ENCODE assay signal across 22 cellular contexts in genomic region chr5:155676967-155677366, GRCh38.
DNase-seq lines count a peak whose midpoint lies in the region; ATAC-seq and TF ChIP-seq lines count a peak whose summit lies in the region.
"Had no signal": no experiment of that assay in that cellular context is flagged by ENCODE, and none has a peak within 500 bp of the region (broad histone marks: within the 10 kb centered on the region; RNA-seq: fewer than 3 reads in every experiment).

No MANE protein-coding gene starts in this region.

- peaks cover 1% of the 10 kb centered on the region for H3K27me3 Mint-ChIP-seq in glutamatergic neuron (ENCODE audit: unreplicated experiment)
- H3K27me3 Mint-ChIP-seq: activated B cell treated with CpG ODN at 0.5 μM for 24 hours had no signal

- peak; percentile 80 for ATAC-seq in GM18519 (IDR thresholded peaks at IDR 0.05; ENCODE audit: low FRiP score, unreplicated experiment)
- ATAC-seq in GM21390 (IDR thresholded peaks at IDR 0.05; ENCODE audit: unreplicated experiment) = peak; percentile 79
- peak; percentile 94 for ATAC-seq in HG02884 (IDR thresholded peaks at IDR 0.05; ENCODE audit: unreplicated experiment)
- peak; percentile 81 for ATAC-seq in HG03565 (IDR thresholded peaks at IDR 0.05; ENCODE audit: unreplicated experiment)
- ATAC-seq in GM19463 (IDR thresholded peaks at IDR 0.05; ENCODE audit: unreplicated experiment) = no peak
- ATAC-seq in GM21528 (IDR thresholded peaks at IDR 0.05; ENCODE audit: low FRiP score, unreplicated experiment) = no peak
- ATAC-seq: GM23338 had no signal

- no peak overlapping the region for H3K27ac Mint-ChIP-seq in glutamatergic neuron (ENCODE audit: unreplicated experiment)
- H3K27ac Mint-ChIP-seq: activated B cell treated with CpG ODN at 0.5 μM for 24 hours; activated CD4-positive, alpha-beta memory T cell treated with anti-CD3 and anti-CD28 coated beads for 36 hours; GM23338; HFFc6; nephron progenitor cell; type B pancreatic cell had no signal

- no peaks in the 10 kb centered on the region for H3K4me1 Mint-ChIP-seq in glutamatergic neuron (ENCODE audit: low read depth, unreplicated experiment)
- H3K4me1 Mint-ChIP-seq: activated B cell treated with CpG ODN at 0.5 μM for 24 hours, GM23338, nephron progenitor cell had no signal

- DNase-seq in glutamatergic neuron = no peak
- DNase-seq in foreskin melanocyte = no peak
- DNase-seq: activated B cell treated with CpG ODN at 0.5 μM for 24 hours; activated CD4-positive, alpha-beta memory T cell treated with anti-CD3 and anti-CD28 coated beads for 36 hours; activated effector memory CD4-positive, alpha-beta T cell treated with anti-CD3 and anti-CD28 coated beads, Interleukin-2, amount 50 U/mL, for 16 hours; cerebellar nuclear complex; GF-D8; HFFc6; KG1; NCI-H2171; NCI-H510A treated with DMSO at 0.1 percent for 48 hours; nephron progenitor cell; ovary; Peyer's patch had no signal

- TF ChIP-seq CTCF in glutamatergic neuron (IDR thresholded peaks at IDR 0.05; ENCODE audit: partially characterized antibody, unreplicated experiment) = no peak

- no peaks in the 10 kb centered on the region for H3K36me3 Mint-ChIP-seq in glutamatergic neuron (ENCODE audit: unreplicated experiment)
- H3K36me3 Mint-ChIP-seq: activated CD4-positive, alpha-beta memory T cell treated with anti-CD3 and anti-CD28 coated beads for 36 hours; type B pancreatic cell had no signal

- H3K4me3 Mint-ChIP-seq in glutamatergic neuron (ENCODE audit: unreplicated experiment) = no peak overlapping the region
- H3K4me3 Mint-ChIP-seq: activated B cell treated with CpG ODN at 0.5 μM for 24 hours; activated CD4-positive, alpha-beta memory T cell treated with anti-CD3 and anti-CD28 coated beads for 36 hours; GM23338; HFFc6; nephron progenitor cell; type B pancreatic cell had no signal

- H3K9me3 Mint-ChIP-seq in glutamatergic neuron (ENCODE audit: unreplicated experiment) = no peaks in the 10 kb centered on the region
- H3K9me3 Mint-ChIP-seq: GM23338 had no signal

Comparison
In these comparisons a context has a peak if more than half of its experiments do, and no peak if none do; other contexts are left out.
1. ATAC-seq: peak in GM18519 (single experiment), GM21390 (single experiment), HG02884 (single experiment) and HG03565 (single experiment); none in GM19463 (single experiment) and GM21528 (single experiment).